16 cellular contexts compared by ENCODE assay signal in the genomic region with DNA sequence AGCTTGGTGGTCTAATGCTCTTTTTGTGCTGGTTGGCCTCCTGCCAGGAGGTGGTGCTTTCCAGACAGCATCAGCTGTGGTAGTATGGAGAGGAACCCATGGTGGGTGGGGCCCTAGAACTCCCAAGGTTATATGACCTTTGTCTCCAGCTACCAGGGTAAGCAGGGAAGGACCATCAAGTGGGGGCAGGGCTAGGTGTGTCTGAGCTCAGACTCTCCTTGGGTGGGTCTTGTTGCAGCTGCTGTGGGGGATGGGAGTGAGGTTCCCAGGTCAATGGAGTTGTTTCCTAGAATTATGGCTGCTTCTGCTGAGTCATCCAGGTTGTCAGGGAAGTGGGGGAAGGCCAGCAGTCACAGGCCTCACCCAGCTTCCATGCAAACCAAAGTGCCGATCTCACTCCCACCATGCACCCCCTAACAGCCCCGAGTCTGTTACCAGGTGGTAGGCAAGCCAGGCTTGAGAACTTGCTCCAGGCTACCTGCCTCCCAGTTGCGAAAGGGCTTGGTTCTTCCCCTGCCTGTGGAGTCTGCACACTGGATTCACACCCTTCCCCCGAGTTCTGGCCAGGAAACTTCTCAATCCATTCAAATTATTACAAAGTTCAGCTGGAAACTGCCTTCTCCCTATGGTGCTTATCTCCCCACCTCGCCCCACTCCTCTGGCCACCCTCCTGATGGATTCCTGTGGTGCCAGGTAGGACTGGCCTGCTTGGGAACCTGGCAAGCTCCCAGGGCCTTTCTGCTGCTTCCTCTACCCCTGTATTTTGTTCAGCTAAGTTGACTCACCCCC.
"Had no signal": no experiment of that assay in that cellular context is flagged by ENCODE, and none has a peak within 500 bp of the region (broad histone marks: within the 10 kb centered on the region; RNA-seq: fewer than 3 reads in every experiment).

No MANE protein-coding gene starts in this region.

- H3K36me3 ChIP-seq: gastrocnemius medialis, lower lobe of right lung, thyroid gland, vagina had no signal

- ATAC-seq: activated CD8-positive, alpha-beta memory T cell treated with anti-CD3 and anti-CD28 coated beads, Interleukin-2, amount 10 ng/mL, durations not matched to agents 7 days and 5 days; activated naive CD4-positive, alpha-beta T cell treated with anti-CD3 and anti-CD28 coated beads, Interleukin-2, amount 50 U/mL, for 72 hours; activated T-cell treated with anti-CD3 and anti-CD28 coated beads, Interleukin-2, amount 50 U/mL, for 4 hours; gastrocnemius medialis; lower lobe of right lung; naive thymus-derived CD4-positive, alpha-beta T cell had no signal

- H3K4me1 ChIP-seq: gastrocnemius medialis, lower lobe of right lung, thyroid gland, vagina had no signal

- H3K27me3 ChIP-seq: gastrocnemius medialis, thyroid gland, vagina had no signal

- H3K27ac Mint-ChIP-seq: activated CD8-positive, alpha-beta memory T cell treated with anti-CD3 and anti-CD28 coated beads, Interleukin-2, amount 10 ng/mL, durations not matched to agents 7 days and 5 days; brain; naive thymus-derived CD4-positive, alpha-beta T cell had no signal

- H3K4me3 ChIP-seq: gastrocnemius medialis, lower lobe of right lung, thyroid gland, vagina had no signal

- DNase-seq: activated CD4-positive, alpha-beta T cell treated with anti-CD3 and anti-CD28 coated beads for 1 hour; activated CD4-positive, alpha-beta T cell treated with anti-CD3 and anti-CD28 coated beads, Interleukin-2, amount 50 U/mL, for 48 hours; activated CD8-positive, alpha-beta memory T cell treated with anti-CD3 and anti-CD28 coated beads, Interleukin-2, amount 10 ng/mL, durations not matched to agents 7 days and 5 days; activated effector memory CD4-positive, alpha-beta T cell treated with anti-CD3 and anti-CD28 coated beads, Interleukin-2, amount 50 U/mL, for 16 hours; activated T-cell treated with anti-CD3 and anti-CD28 coated beads, Interleukin-2, amount 50 U/mL, for 4 hours; amygdala; gastrocnemius medialis; lower lobe of right lung; midbrain; naive thymus-derived CD4-positive, alpha-beta T cell; stimulated activated CD4-positive, alpha-beta T cell treated with anti-CD3 and anti-CD28 coated beads, Interleukin-4, amount 100 ng/mL, for 4 hours; T1000; thyroid gland had no signal

- H3K4me3 Mint-ChIP-seq: activated CD8-positive, alpha-beta memory T cell treated with anti-CD3 and anti-CD28 coated beads, Interleukin-2, amount 10 ng/mL, durations not matched to agents 7 days and 5 days; activated T-cell treated with anti-CD3 and anti-CD28 coated beads, Interleukin-2, amount 50 U/mL, for 4 hours; brain; naive thymus-derived CD4-positive, alpha-beta T cell had no signal

- H3K27ac ChIP-seq: gastrocnemius medialis, lower lobe of right lung, thyroid gland, vagina had no signal

- H3K4me1 Mint-ChIP-seq: activated CD8-positive, alpha-beta memory T cell treated with anti-CD3 and anti-CD28 coated beads, Interleukin-2, amount 10 ng/mL, durations not matched to agents 7 days and 5 days; brain had no signal

- H3K9me3 ChIP-seq: gastrocnemius medialis, thyroid gland had no signal
